Comparison of ENCODE assay signal across 8 cellular contexts in genomic region chr15:80615783-80616391, GRCh38.
DNase-seq lines count a peak whose midpoint lies in the region; ATAC-seq and TF ChIP-seq lines count a peak whose summit lies in the region.

No MANE protein-coding gene starts in this region.

- no peak overlapping the region for H3K4me3 Mint-ChIP-seq in stimulated activated memory B cell treated with anti-CD40 and anti-IgM and Interleukin-4, amounts not matched to agents 10 μg/mL and 1 μg/mL and 100 μg/mL, for 72 hours
- no peak overlapping the region for H3K4me3 Mint-ChIP-seq in CD14-positive monocyte

- 50% methylated on average over 14 of the region's 14 CpGs for WGBS in suprapubic skin

- DNase-seq in LNCaP clone FGC (ENCODE audit: low read depth) (peak; percentile 85), RWPE2 (ENCODE audit: low spot score) (peak; percentile 84), glomerular endothelial cell (ENCODE audit: extremely low read depth, low read depth, low spot score) (peak; percentile 25), suprapubic skin (ENCODE audit: low spot score in 2 of 2) (peak in 1 of 2 donors; percentile 75), CD14-positive monocyte (ENCODE audit: low spot score) (no peak)
- DNase-seq in stimulated activated CD4-positive, alpha-beta T cell treated with anti-CD3 and anti-CD28 coated beads, Interleukin-1b, Interleukin-23, amount 100 ng/mL, for 48 hours, result no peak

- H3K9me3 Mint-ChIP-seq in stimulated activated memory B cell treated with anti-CD40 and anti-IgM and Interleukin-4, amounts not matched to agents 10 μg/mL and 1 μg/mL and 100 μg/mL, for 72 hours, result peaks cover 5% of the 10 kb centered on the region
- H3K9me3 Mint-ChIP-seq in CD14-positive monocyte, result no peaks in the 10 kb centered on the region

- H3K9me3 ChIP-seq in RWPE2 (ENCODE audit: severe bottlenecking) (no peaks in the 10 kb centered on the region), suprapubic skin (no peaks in the 10 kb centered on the region)

- H3K27me3 Mint-ChIP-seq in stimulated activated memory B cell treated with anti-CD40 and anti-IgM and Interleukin-4, amounts not matched to agents 10 μg/mL and 1 μg/mL and 100 μg/mL, for 72 hours, result peaks cover 29% of the 10 kb centered on the region
- peaks cover 0 to 5% (median 1%) of the 10 kb centered on the region in 3 donors for H3K27me3 Mint-ChIP-seq in CD14-positive monocyte (ENCODE audit: low read depth in 3 of 3)

- H3K4me1 Mint-ChIP-seq in stimulated activated memory B cell treated with anti-CD40 and anti-IgM and Interleukin-4, amounts not matched to agents 10 μg/mL and 1 μg/mL and 100 μg/mL, for 72 hours, result no peaks in the 10 kb centered on the region
- H3K4me1 Mint-ChIP-seq in CD14-positive monocyte, result peaks cover 26% of the 10 kb centered on the region

- no peaks in the 10 kb centered on the region for H3K27me3 ChIP-seq in RWPE2 (ENCODE audit: insufficient read depth, poor library complexity, severe bottlenecking)
- H3K27me3 ChIP-seq in suprapubic skin, result no peaks in the 10 kb centered on the region

- TF ChIP-seq POLR2A in suprapubic skin (IDR thresholded peaks at IDR 0.05), result no peak

- no peak for TF ChIP-seq EP300 in suprapubic skin (IDR thresholded peaks at IDR 0.05)

- intact Hi-C loops in CD14-positive monocyte (cut with micrococcal nuclease), result no loop called here

- ATAC-seq in RWPE2 (ENCODE audit: low read depth) (peak; percentile 78), HG02642 (IDR thresholded peaks at IDR 0.05; ENCODE audit: poor library complexity, unreplicated experiment) (no peak)
- no peak for ATAC-seq in stimulated activated memory B cell treated with anti-CD40 and anti-IgM and Interleukin-4, amounts not matched to agents 10 μg/mL and 1 μg/mL and 100 μg/mL, for 72 hours

- no peaks in the 10 kb centered on the region for H3K36me3 Mint-ChIP-seq in stimulated activated memory B cell treated with anti-CD40 and anti-IgM and Interleukin-4, amounts not matched to agents 10 μg/mL and 1 μg/mL and 100 μg/mL, for 72 hours
- H3K36me3 Mint-ChIP-seq in CD14-positive monocyte, result no peaks in the 10 kb centered on the region

- no peak overlapping the region for H3K27ac Mint-ChIP-seq in stimulated activated memory B cell treated with anti-CD40 and anti-IgM and Interleukin-4, amounts not matched to agents 10 μg/mL and 1 μg/mL and 100 μg/mL, for 72 hours
- no peak overlapping the region for H3K27ac Mint-ChIP-seq in CD14-positive monocyte

- H3K27ac ChIP-seq in RWPE2 (ENCODE audit: poor library complexity, severe bottlenecking) (peak overlapping the region; percentile 68), suprapubic skin (peak overlapping the region; percentile 4)

- H3K36me3 ChIP-seq in RWPE2 (ENCODE audit: low read depth) (no peaks in the 10 kb centered on the region), suprapubic skin (no peaks in the 10 kb centered on the region)

- H3K4me1 ChIP-seq in RWPE2 (ENCODE audit: insufficient read depth, poor library complexity, severe bottlenecking) (peaks cover 13% of the 10 kb centered on the region), suprapubic skin (peaks cover 36% of the 10 kb centered on the region)

- no peak for TF ChIP-seq CTCF in LNCaP clone FGC (IDR thresholded peaks at IDR 0.05; ENCODE audit: control insufficient read depth, extremely low read depth, insufficient read depth)
- TF ChIP-seq CTCF in RWPE2 (IDR thresholded peaks at IDR 0.05; ENCODE audit: poor library complexity, severe bottlenecking), result no peak
- no peak for TF ChIP-seq CTCF in suprapubic skin (IDR thresholded peaks at IDR 0.05)
- TF ChIP-seq CTCF in CD14-positive monocyte (IDR thresholded peaks at IDR 0.05), result no peak

- H3K4me3 ChIP-seq in LNCaP clone FGC (ENCODE audit: low read depth, low read length) (no peak overlapping the region; the same call in 1 of the 2 replicates), RWPE2 (ENCODE audit: severe bottlenecking) (no peak overlapping the region), suprapubic skin (no peak overlapping the region)

Comparison
In these comparisons a context has a peak if more than half of its experiments do, and no peak if none do; other contexts are left out.
1. DNase-seq: peak in LNCaP clone FGC (single experiment), RWPE2 (single experiment) and glomerular endothelial cell (single experiment); none in stimulated activated CD4-positive, alpha-beta T cell treated with anti-CD3 and anti-CD28 coated beads, Interleukin-1b, Interleukin-23, amount 100 ng/mL, for 48 hours (single experiment) and CD14-positive monocyte (single experiment).